1 cellular context compared by ENCODE assay signal in genomic region chr19:55339225-55340143, GRCh38.
TF ChIP-seq lines count a peak whose summit lies in the region.

KMT5C (plus strand) TSS chr19:55339876; CDS start chr19:55341937, 2,061 bp downstream.

TF ChIP-seq in HepG2, 621 proteins besides CTCF, POLR2A, EP300 and RAD21 (continued from another document and continues in another):
- TF ChIP-seq ZHX2 (IDR thresholded peaks at IDR 0.05; ENCODE audit: low read depth), result peak; percentile 77
- no peak for TF ChIP-seq ZHX2 (CRISPR knock-in tag; IDR thresholded peaks at IDR 0.05; ENCODE audit: borderline replicate concordance)
- no peak for TF ChIP-seq HHEX (CRISPR knock-in tag; IDR thresholded peaks at IDR 0.05)
- peak; percentile 69 for TF ChIP-seq TFDP1 (CRISPR knock-in tag; IDR thresholded peaks at IDR 0.05; ENCODE audit: borderline replicate concordance)
- no peak for TF ChIP-seq LRRFIP1 (CRISPR knock-in tag; conservative IDR thresholded peaks at IDR 0.05)
- TF ChIP-seq CREM (IDR thresholded peaks at IDR 0.05), result peak; percentile 93
- TF ChIP-seq CREM (CRISPR knock-in tag; IDR thresholded peaks at IDR 0.05), result peak; percentile 48; the same call in 1 of the 2 replicates
- no peak for TF ChIP-seq ESRRA (CRISPR knock-in tag; IDR thresholded peaks at IDR 0.05; ENCODE audit: low read depth)
- 0 out of 2 replicates have a peak, but pooled peaks have one; percentile 47 for TF ChIP-seq GTF2F1 (IDR thresholded peaks at IDR 0.05; ENCODE audit: low read length)
- peak; percentile 19 for TF ChIP-seq XRCC5 (optimal IDR thresholded peaks at IDR 0.05; ENCODE audit: low read length)
- peak; percentile 74 for TF ChIP-seq GABPB1 (CRISPR knock-in tag; IDR thresholded peaks at IDR 0.05)
- no peak for TF ChIP-seq EZH2 (conservative IDR thresholded peaks at IDR 0.05; ENCODE audit: low read depth, low read length)
- no peak; the same call in none of the 2 replicates for TF ChIP-seq FOXO1 (CRISPR knock-in tag; IDR thresholded peaks at IDR 0.05)
- TF ChIP-seq SP5 (CRISPR knock-in tag; IDR thresholded peaks at IDR 0.05; ENCODE audit: borderline replicate concordance, low read depth), result peak; percentile 57; the same call in 1 of the 2 replicates
- TF ChIP-seq KLF16 (CRISPR knock-in tag; IDR thresholded peaks at IDR 0.05), result 0 out of 4 replicates have a peak, but pooled peaks of 1 of the 2 experiments have one; percentile 32
- TF ChIP-seq MYC (CRISPR knock-in tag; IDR thresholded peaks at IDR 0.05; ENCODE audit: borderline replicate concordance), result no peak; the same call in 1 of the 2 replicates
- TF ChIP-seq PAX8 (CRISPR knock-in tag; IDR thresholded peaks at IDR 0.05; ENCODE audit: borderline replicate concordance), result no peak
- no peak for TF ChIP-seq SRSF1 (optimal IDR thresholded peaks at IDR 0.05; ENCODE audit: low read depth, low read length)
- TF ChIP-seq NFYB (CRISPR knock-in tag; IDR thresholded peaks at IDR 0.05), result peak; percentile 96
- TF ChIP-seq ZNF160 (CRISPR knock-in tag; IDR thresholded peaks at IDR 0.05), result no peak
- TF ChIP-seq NFE2L2 (IDR thresholded peaks at IDR 0.05; ENCODE audit: low read length), result no peak
- TF ChIP-seq ZNF30 (CRISPR knock-in tag; IDR thresholded peaks at IDR 0.05), result no peak
- TF ChIP-seq ZNF788 (CRISPR knock-in tag; IDR thresholded peaks at IDR 0.05; ENCODE audit: borderline replicate concordance), result peak; percentile 10; the same call in 1 of the 2 replicates
- TF ChIP-seq HNRNPLL (IDR thresholded peaks at IDR 0.05; ENCODE audit: low read depth, low read length, poor library complexity, severe bottlenecking), result peak; percentile 67
- no peak for TF ChIP-seq REL (CRISPR knock-in tag; conservative IDR thresholded peaks at IDR 0.05)
- peak; percentile 63 for TF ChIP-seq THAP11 (CRISPR knock-in tag; IDR thresholded peaks at IDR 0.05)
- TF ChIP-seq JARID2 (CRISPR knock-in tag; IDR thresholded peaks at IDR 0.05; ENCODE audit: insufficient replicate concordance), result no peak
- no peak for TF ChIP-seq ZC3H4 (CRISPR knock-in tag; IDR thresholded peaks at IDR 0.05; ENCODE audit: borderline replicate concordance)
- no peak for TF ChIP-seq HOMEZ (CRISPR knock-in tag; IDR thresholded peaks at IDR 0.05; ENCODE audit: low read depth)
- TF ChIP-seq PCBP1 (IDR thresholded peaks at IDR 0.05; ENCODE audit: borderline replicate concordance, low read depth, low read length), result peak; percentile 84; the same call in 1 of the 2 replicates
- no peak for TF ChIP-seq TCF12 (IDR thresholded peaks at IDR 0.05)
- TF ChIP-seq TCF12 (CRISPR knock-in tag; IDR thresholded peaks at IDR 0.05), result no peak
- TF ChIP-seq KLF11 (CRISPR knock-in tag; IDR thresholded peaks at IDR 0.05), result no peak
- peak; percentile 61; the same call in 1 of the 2 replicates for TF ChIP-seq TAF1 (CRISPR knock-in tag; IDR thresholded peaks at IDR 0.05)
- TF ChIP-seq THRA (CRISPR knock-in tag; IDR thresholded peaks at IDR 0.05; ENCODE audit: borderline replicate concordance), result peak; percentile 47; the same call in 1 of the 2 replicates
- no peak for TF ChIP-seq ZNF883 (CRISPR knock-in tag; IDR thresholded peaks at IDR 0.05; ENCODE audit: not compliant biosample characterization)
- TF ChIP-seq DNMT1 (CRISPR knock-in tag; IDR thresholded peaks at IDR 0.05), result no peak
- TF ChIP-seq ZNF768 (CRISPR knock-in tag; IDR thresholded peaks at IDR 0.05), result no peak
- TF ChIP-seq IRF1 (CRISPR knock-in tag; IDR thresholded peaks at IDR 0.05; ENCODE audit: low read depth), result no peak
- no peak for TF ChIP-seq RBAK (CRISPR knock-in tag; IDR thresholded peaks at IDR 0.05)
- TF ChIP-seq MNT (IDR thresholded peaks at IDR 0.05), result peak; percentile 54; the same call in 1 of the 2 replicates
- no peak for TF ChIP-seq NCOA5 (CRISPR knock-in tag; IDR thresholded peaks at IDR 0.05)
- TF ChIP-seq MXD3 (CRISPR knock-in tag; IDR thresholded peaks at IDR 0.05), result no peak
- TF ChIP-seq ZNF83 (CRISPR knock-in tag; IDR thresholded peaks at IDR 0.05; ENCODE audit: borderline replicate concordance), result no peak
- 0 out of 2 replicates have a peak, but pooled peaks have one; percentile 61 for TF ChIP-seq U2AF2 (IDR thresholded peaks at IDR 0.05; ENCODE audit: low read depth, low read length)
- no peak for TF ChIP-seq ZBTB7B (CRISPR knock-in tag; IDR thresholded peaks at IDR 0.05)
- peak; percentile 76 for TF ChIP-seq E2F5 (CRISPR knock-in tag; conservative IDR thresholded peaks at IDR 0.05)
- 0 out of 2 replicates have a peak, but pooled peaks have one; percentile 50 for TF ChIP-seq RFXANK (CRISPR knock-in tag; IDR thresholded peaks at IDR 0.05)
- TF ChIP-seq CSRNP1 (CRISPR knock-in tag; IDR thresholded peaks at IDR 0.05), result 0 out of 2 replicates have a peak, but pooled peaks have one; percentile 31
- peak; percentile 51; the same call in 1 of the 2 replicates for TF ChIP-seq HOXA3 (CRISPR knock-in tag; IDR thresholded peaks at IDR 0.05)
- no peak for TF ChIP-seq SMAD9 (CRISPR knock-in tag; IDR thresholded peaks at IDR 0.05)
